ENCODE assay signal across 19 cellular contexts in genomic region chr5:180139731-180140626, GRCh38.
DNase-seq lines count a peak whose midpoint lies in the region; ATAC-seq, FAIRE-seq and TF ChIP-seq lines count a peak whose summit lies in the region.
"Had no signal": no experiment of that assay in that cellular context is flagged by ENCODE, and none has a peak within 500 bp of the region (broad histone marks: within the 10 kb centered on the region; RNA-seq: fewer than 3 reads in every experiment).

No MANE protein-coding gene starts in this region.

- intact Hi-C loops in kidney (cut with DNase I) = no loop called here
- intact Hi-C loops in prostate gland (cut with DNase I) = no loop called here

- no peak overlapping the region for H2BK5ac ChIP-seq in H9 (ENCODE audit: insufficient read length, low read length)

- H4K20me1 ChIP-seq in Karpas-422 (ENCODE audit: insufficient read depth, low read depth, low read length) = no peaks in the 10 kb centered on the region
- H4K20me1 ChIP-seq in H9 (ENCODE audit: control insufficient read depth, insufficient read depth, insufficient read length) = no peaks in the 10 kb centered on the region

- H3K79me2 ChIP-seq in Karpas-422 (ENCODE audit: low read length) (no peaks in the 10 kb centered on the region), H9 (ENCODE audit: insufficient read depth, low read length) (no peaks in the 10 kb centered on the region)

- H3K56ac ChIP-seq in H9 (ENCODE audit: insufficient read length, low read depth, low read length) = no peak overlapping the region

- H3K27me3 ChIP-seq in Karpas-422 (ENCODE audit: low read length) (no peaks in the 10 kb centered on the region), prostate gland (replicated peaks; ENCODE audit: insufficient read depth) (peaks cover 8% of the 10 kb centered on the region), H9 (ENCODE audit: insufficient read depth, low read length) (no peaks in the 10 kb centered on the region)
- H3K27me3 ChIP-seq: ascending aorta had no signal

- no peak overlapping the region for H2AK5ac ChIP-seq in H9 (ENCODE audit: insufficient read length, low read length)

- H3K18ac ChIP-seq in H9 (ENCODE audit: insufficient read length, low read depth, low read length) = no peak overlapping the region

- TF ChIP-seq POLR2A in prostate gland (IDR thresholded peaks at IDR 0.05) = no peak

- no peak overlapping the region for H3K4ac ChIP-seq in H9 (ENCODE audit: low read depth, low read length)

- H3K36me3 ChIP-seq in Karpas-422 (ENCODE audit: insufficient read depth, low read length) (no peaks in the 10 kb centered on the region), kidney (ENCODE audit: control insufficient read depth in 1 of 2, insufficient read depth in 2 of 2, low read length in 2 of 2) (no peaks in the 10 kb centered on the region), prostate gland (no peaks in the 10 kb centered on the region)
- H3K36me3 ChIP-seq: ascending aorta, left lung, pancreas had no signal

- DNase-seq in activated CD8-positive, alpha-beta memory T cell treated with anti-CD3 and anti-CD28 coated beads for 24 hours = peak; percentile 46
- no peak for DNase-seq in activated CD8-positive, alpha-beta memory T cell treated with anti-CD3 and anti-CD28 coated beads, Interleukin-2, amount 50 U/mL, for 4 hours
- peak; percentile 4 for DNase-seq in Karpas-422
- peak; percentile 56 for DNase-seq in kidney
- DNase-seq in prostate gland (ENCODE audit: low spot score) = peak; percentile 3
- no peak for DNase-seq in H9
- no peak for DNase-seq in NCI-H2081 (lab: John Stamatoyannopoulos, UW)
- DNase-seq: activated T-cell treated with anti-CD3 and anti-CD28 coated beads, Interleukin-2, amount 50 U/mL, for 4 hours; glutamatergic neuron; left lung; NCI-H1694; NCI-H748 treated with DMSO at 0.1 percent for 48 hours; SIG-M5 had no signal

- H4K5ac ChIP-seq in H9 (ENCODE audit: insufficient read length, low read depth, low read length) = no peak overlapping the region

- no peaks in the 10 kb centered on the region for H3K23me2 ChIP-seq in H9 (ENCODE audit: insufficient read length, low read depth, low read length, poor library complexity, severe bottlenecking)

- H3K9ac ChIP-seq in Karpas-422 (ENCODE audit: low read length) = no peak overlapping the region
- H3K9ac ChIP-seq in kidney (ENCODE audit: low read length in 2 of 2) = no peak overlapping the region
- H3K9ac ChIP-seq in H9 (ENCODE audit: extremely low read depth, insufficient read length, low read length) = no peak overlapping the region

- no peak for FAIRE-seq in kidney (lab: Jason Lieb, UNC)
- FAIRE-seq: D721Med, K562, pancreas had no signal

- H4K91ac ChIP-seq in H9 (ENCODE audit: insufficient read length, low read depth, low read length) = no peak overlapping the region

- H3K4me1 ChIP-seq in Karpas-422 (ENCODE audit: low read length) (no peaks in the 10 kb centered on the region), kidney (ENCODE audit: control insufficient read depth in 1 of 2, insufficient read depth in 1 of 2, low read depth in 1 of 2, low read length in 2 of 2) (no peaks in the 10 kb centered on the region), prostate gland (replicated peaks) (no peaks in the 10 kb centered on the region), H9 (ENCODE audit: insufficient read depth, low read length) (no peaks in the 10 kb centered on the region)
- H3K4me1 ChIP-seq: ascending aorta, left lung, pancreas had no signal

- H3K4me1 Mint-ChIP-seq in H9 = 0 out of 4 replicates have a peak, but pooled peaks cover 0 to 3% of the 10 kb centered on the region in 2 experiments

- H3K4me3 Mint-ChIP-seq in H9 = no peak overlapping the region
- H3K4me3 Mint-ChIP-seq: activated T-cell treated with anti-CD3 and anti-CD28 coated beads, Interleukin-2, amount 50 U/mL, for 4 hours had no signal

- no peak overlapping the region; the same call in 1 of the 2 replicates for H3K14ac ChIP-seq in H9 (ENCODE audit: insufficient read depth, low read length)

- WGBS in prostate gland = 62% methylated on average over 18 of the region's 18 CpGs
- no CpG with 5 or more reads among the region's 18 CpGs for WGBS in H9 (ENCODE audit: extremely low coverage, insufficient read length, low lambda C conversion rate)

- H3K23ac ChIP-seq in H9 (ENCODE audit: insufficient read length, low read depth, low read length) = no peak overlapping the region

- no peak overlapping the region for H2BK12ac ChIP-seq in H9 (ENCODE audit: insufficient read length, low read depth, low read length)

- no peaks in the 10 kb centered on the region for H3K9me3 ChIP-seq in Karpas-422 (ENCODE audit: low read length)
- H3K9me3 ChIP-seq in kidney (ENCODE audit: control insufficient read depth in 1 of 2, low read length in 2 of 2) = no peaks in the 10 kb centered on the region
- no peaks in the 10 kb centered on the region for H3K9me3 ChIP-seq in prostate gland
- no peaks in the 10 kb centered on the region for H3K9me3 ChIP-seq in H9 (ENCODE audit: control insufficient read depth, low read depth, low read length)
- H3K9me3 ChIP-seq: ascending aorta, left lung, pancreas had no signal

- H3K27ac ChIP-seq in Karpas-422 (ENCODE audit: low read length) = no peak overlapping the region
- H3K27ac ChIP-seq in kidney (ENCODE audit: low read depth in 2 of 2, low read length in 2 of 2) = no peak overlapping the region
- no peak overlapping the region for H3K27ac ChIP-seq in prostate gland
- no peak overlapping the region for H3K27ac ChIP-seq in H9 (ENCODE audit: insufficient read length, low read depth, low read length)
- H3K27ac ChIP-seq: ascending aorta, left lung, pancreas had no signal

- no peaks in the 10 kb centered on the region for H3K9me3 Mint-ChIP-seq in H9
- H3K9me3 Mint-ChIP-seq: activated naive CD4-positive, alpha-beta T cell treated with anti-CD3 and anti-CD28 coated beads, Interleukin-2, amount 50 U/mL, for 72 hours; activated T-cell treated with anti-CD3 and anti-CD28 coated beads, Interleukin-2, amount 50 U/mL, for 4 hours had no signal

- no peak overlapping the region for H2BK15ac ChIP-seq in H9 (ENCODE audit: low read depth, low read length)

- peaks cover 6% of the 10 kb centered on the region for H3K27me3 Mint-ChIP-seq in H9 (ENCODE audit: low read depth)

- H3K36me3 Mint-ChIP-seq in H9 (ENCODE audit: insufficient read depth in 1 of 3, low read depth in 3 of 3) = no peaks in the 10 kb centered on the region; a peak in 1 of 7 replicates
- H3K36me3 Mint-ChIP-seq: activated naive CD4-positive, alpha-beta T cell treated with anti-CD3 and anti-CD28 coated beads, Interleukin-2, amount 50 U/mL, for 72 hours had no signal

- no peak overlapping the region for H3T11ph ChIP-seq in H9 (ENCODE audit: low read length)

- no peak overlapping the region for H2BK20ac ChIP-seq in H9 (ENCODE audit: low read depth, low read length, poor library complexity, severe bottlenecking)

- no peak overlapping the region for H3K4me3 ChIP-seq in Karpas-422 (ENCODE audit: low read length)
- no peak overlapping the region for H3K4me3 ChIP-seq in kidney (ENCODE audit: low read length in 2 of 2)
- no peak overlapping the region for H3K4me3 ChIP-seq in prostate gland
- H3K4me3 ChIP-seq: ascending aorta, K562, left lung, pancreas had no signal

- H4K8ac ChIP-seq in H9 (replicated peaks; ENCODE audit: insufficient read length, low read depth, low read length) = no peak overlapping the region

- H2AFZ ChIP-seq in Karpas-422 (ENCODE audit: low read length) = no peak overlapping the region
- H2AFZ ChIP-seq in H9 (ENCODE audit: low read length) = no peak overlapping the region

- no peak overlapping the region for H2BK120ac ChIP-seq in H9 (ENCODE audit: low read depth, low read length, poor library complexity, severe bottlenecking)

- no peak for ATAC-seq in GM21381 (IDR thresholded peaks at IDR 0.05; ENCODE audit: unreplicated experiment)
- ATAC-seq: activated naive CD4-positive, alpha-beta T cell treated with anti-CD3 and anti-CD28 coated beads, Interleukin-2, amount 50 U/mL, for 72 hours; activated T-cell treated with anti-CD3 and anti-CD28 coated beads, Interleukin-2, amount 50 U/mL, for 4 hours; K562; left lung; pancreas had no signal

- no peak for TF ChIP-seq CTCF in kidney (IDR thresholded peaks at IDR 0.05; ENCODE audit: borderline replicate concordance, extremely low read depth, insufficient read depth)
- no peak for TF ChIP-seq CTCF in prostate gland (IDR thresholded peaks at IDR 0.05)
- TF ChIP-seq CTCF in H9 (conservative IDR thresholded peaks at IDR 0.05) = no peak

- no peak overlapping the region for H3K27ac Mint-ChIP-seq in H9
- H3K27ac Mint-ChIP-seq: activated naive CD4-positive, alpha-beta T cell treated with anti-CD3 and anti-CD28 coated beads, Interleukin-2, amount 50 U/mL, for 72 hours had no signal

- H3K4me2 ChIP-seq in Karpas-422 (ENCODE audit: low read depth, low read length, poor library complexity, severe bottlenecking) = no peak overlapping the region
- H3K4me2 ChIP-seq in H9 (ENCODE audit: insufficient read depth, insufficient read length, low read length) = no peak overlapping the region

- no peaks in the 10 kb centered on the region for H3K79me1 ChIP-seq in H9 (ENCODE audit: insufficient read depth, low read depth, low read length, poor library complexity, severe bottlenecking)

- no peaks in the 10 kb centered on the region for H3K9me2 ChIP-seq in Karpas-422 (replicated peaks; ENCODE audit: insufficient read depth, low read length)

Comparison
In these comparisons a context has a peak if more than half of its experiments do, and no peak if none do; other contexts are left out.
1. DNase-seq: peak in activated CD8-positive, alpha-beta memory T cell treated with anti-CD3 and anti-CD28 coated beads for 24 hours (single experiment), Karpas-422 (single experiment), kidney (single experiment) and prostate gland (single experiment); none in activated CD8-positive, alpha-beta memory T cell treated with anti-CD3 and anti-CD28 coated beads, Interleukin-2, amount 50 U/mL, for 4 hours (single experiment), H9 (single experiment) and NCI-H2081 (0 of 2).